In the genomic region with DNA sequence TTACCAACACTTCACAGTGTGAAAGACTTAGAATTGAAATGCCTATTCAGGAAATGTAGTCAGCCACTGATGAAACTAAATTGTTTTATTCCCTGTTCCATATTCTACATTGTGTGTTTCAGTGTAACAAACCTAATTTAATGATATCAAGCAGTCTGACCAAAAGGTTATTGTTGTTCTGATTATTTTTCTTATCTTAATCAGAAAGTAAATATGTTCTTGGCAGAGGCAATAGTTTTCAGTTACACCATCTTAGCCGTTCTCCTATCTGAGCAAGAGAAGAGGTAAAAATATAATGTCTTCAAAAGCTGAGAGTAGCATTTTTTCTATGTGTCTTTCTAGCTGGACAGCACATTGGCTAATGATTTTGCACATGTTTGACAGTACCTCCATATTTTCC, we compare ENCODE assay signal across 1 cellular context.
A peak's percentile ranks its signal among the peaks of the same experiment; 100 is the strongest.
TF ChIP-seq lines count a peak whose summit lies in the region.

No MANE protein-coding gene starts in this region.

TF ChIP-seq in HepG2, 621 proteins besides CTCF, POLR2A, EP300 and RAD21:
- TF ChIP-seq, protein P1, sequence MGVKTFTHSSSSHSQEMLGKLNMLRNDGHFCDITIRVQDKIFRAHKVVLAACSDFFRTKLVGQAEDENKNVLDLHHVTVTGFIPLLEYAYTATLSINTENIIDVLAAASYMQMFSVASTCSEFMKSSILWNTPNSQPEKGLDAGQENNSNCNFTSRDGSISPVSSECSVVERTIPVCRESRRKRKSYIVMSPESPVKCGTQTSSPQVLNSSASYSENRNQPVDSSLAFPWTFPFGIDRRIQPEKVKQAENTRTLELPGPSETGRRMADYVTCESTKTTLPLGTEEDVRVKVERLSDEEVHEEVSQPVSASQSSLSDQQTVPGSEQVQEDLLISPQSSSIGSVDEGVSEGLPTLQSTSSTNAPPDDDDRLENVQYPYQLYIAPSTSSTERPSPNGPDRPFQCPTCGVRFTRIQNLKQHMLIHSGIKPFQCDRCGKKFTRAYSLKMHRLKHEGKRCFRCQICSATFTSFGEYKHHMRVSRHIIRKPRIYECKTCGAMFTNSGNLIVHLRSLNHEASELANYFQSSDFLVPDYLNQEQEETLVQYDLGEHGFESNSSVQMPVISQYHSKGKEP (CRISPR knock-in tag; IDR thresholded peaks at IDR 0.05): no peak
- TF ChIP-seq ZNF230 (CRISPR knock-in tag; IDR thresholded peaks at IDR 0.05) (no peak), ZNF33B (CRISPR knock-in tag; IDR thresholded peaks at IDR 0.05) (no peak), ZC3H4 (CRISPR knock-in tag; IDR thresholded peaks at IDR 0.05; ENCODE audit: borderline replicate concordance) (no peak), RAD51 (IDR thresholded peaks at IDR 0.05; ENCODE audit: borderline replicate concordance) (no peak), ZNF672 (CRISPR knock-in tag; IDR thresholded peaks at IDR 0.05) (no peak), NCOA2 (CRISPR knock-in tag; IDR thresholded peaks at IDR 0.05) (no peak)
- TF ChIP-seq, protein P2, sequence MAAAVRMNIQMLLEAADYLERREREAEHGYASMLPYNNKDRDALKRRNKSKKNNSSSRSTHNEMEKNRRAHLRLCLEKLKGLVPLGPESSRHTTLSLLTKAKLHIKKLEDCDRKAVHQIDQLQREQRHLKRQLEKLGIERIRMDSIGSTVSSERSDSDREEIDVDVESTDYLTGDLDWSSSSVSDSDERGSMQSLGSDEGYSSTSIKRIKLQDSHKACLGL (CRISPR knock-in tag; IDR thresholded peaks at IDR 0.05): no peak
- TF ChIP-seq, protein P3, sequence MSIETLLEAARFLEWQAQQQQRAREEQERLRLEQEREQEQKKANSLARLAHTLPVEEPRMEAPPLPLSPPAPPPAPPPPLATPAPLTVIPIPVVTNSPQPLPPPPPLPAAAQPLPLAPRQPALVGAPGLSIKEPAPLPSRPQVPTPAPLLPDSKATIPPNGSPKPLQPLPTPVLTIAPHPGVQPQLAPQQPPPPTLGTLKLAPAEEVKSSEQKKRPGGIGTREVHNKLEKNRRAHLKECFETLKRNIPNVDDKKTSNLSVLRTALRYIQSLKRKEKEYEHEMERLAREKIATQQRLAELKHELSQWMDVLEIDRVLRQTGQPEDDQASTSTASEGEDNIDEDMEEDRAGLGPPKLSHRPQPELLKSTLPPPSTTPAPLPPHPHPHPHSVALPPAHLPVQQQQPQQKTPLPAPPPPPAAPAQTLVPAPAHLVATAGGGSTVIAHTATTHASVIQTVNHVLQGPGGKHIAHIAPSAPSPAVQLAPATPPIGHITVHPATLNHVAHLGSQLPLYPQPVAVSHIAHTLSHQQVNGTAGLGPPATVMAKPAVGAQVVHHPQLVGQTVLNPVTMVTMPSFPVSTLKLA (IDR thresholded peaks at IDR 0.05): peak; percentile 25; the same call in 1 of the 2 replicates
